ENCODE assay signal across 2 cellular contexts in genomic region chr5:96001262-96001661, GRCh38.
TF ChIP-seq lines count a peak whose summit lies in the region.

No MANE protein-coding gene starts in this region.

TF ChIP-seq in GM23338, 12 proteins besides CTCF, POLR2A, EP300 and RAD21:
- TF ChIP-seq, protein P1, sequence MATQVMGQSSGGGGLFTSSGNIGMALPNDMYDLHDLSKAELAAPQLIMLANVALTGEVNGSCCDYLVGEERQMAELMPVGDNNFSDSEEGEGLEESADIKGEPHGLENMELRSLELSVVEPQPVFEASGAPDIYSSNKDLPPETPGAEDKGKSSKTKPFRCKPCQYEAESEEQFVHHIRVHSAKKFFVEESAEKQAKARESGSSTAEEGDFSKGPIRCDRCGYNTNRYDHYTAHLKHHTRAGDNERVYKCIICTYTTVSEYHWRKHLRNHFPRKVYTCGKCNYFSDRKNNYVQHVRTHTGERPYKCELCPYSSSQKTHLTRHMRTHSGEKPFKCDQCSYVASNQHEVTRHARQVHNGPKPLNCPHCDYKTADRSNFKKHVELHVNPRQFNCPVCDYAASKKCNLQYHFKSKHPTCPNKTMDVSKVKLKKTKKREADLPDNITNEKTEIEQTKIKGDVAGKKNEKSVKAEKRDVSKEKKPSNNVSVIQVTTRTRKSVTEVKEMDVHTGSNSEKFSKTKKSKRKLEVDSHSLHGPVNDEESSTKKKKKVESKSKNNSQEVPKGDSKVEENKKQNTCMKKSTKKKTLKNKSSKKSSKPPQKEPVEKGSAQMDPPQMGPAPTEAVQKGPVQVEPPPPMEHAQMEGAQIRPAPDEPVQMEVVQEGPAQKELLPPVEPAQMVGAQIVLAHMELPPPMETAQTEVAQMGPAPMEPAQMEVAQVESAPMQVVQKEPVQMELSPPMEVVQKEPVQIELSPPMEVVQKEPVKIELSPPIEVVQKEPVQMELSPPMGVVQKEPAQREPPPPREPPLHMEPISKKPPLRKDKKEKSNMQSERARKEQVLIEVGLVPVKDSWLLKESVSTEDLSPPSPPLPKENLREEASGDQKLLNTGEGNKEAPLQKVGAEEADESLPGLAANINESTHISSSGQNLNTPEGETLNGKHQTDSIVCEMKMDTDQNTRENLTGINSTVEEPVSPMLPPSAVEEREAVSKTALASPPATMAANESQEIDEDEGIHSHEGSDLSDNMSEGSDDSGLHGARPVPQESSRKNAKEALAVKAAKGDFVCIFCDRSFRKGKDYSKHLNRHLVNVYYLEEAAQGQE (IDR thresholded peaks at IDR 0.05; ENCODE audit: unreplicated experiment) = no peak
- no peak for TF ChIP-seq EZH2phosphoT487 (IDR thresholded peaks at IDR 0.05; ENCODE audit: unreplicated experiment)
- no peak for TF ChIP-seq EZH2 (IDR thresholded peaks at IDR 0.05; ENCODE audit: low read depth, unreplicated experiment)
- no peak for TF ChIP-seq CREB1 (CRISPR knock-in tag; IDR thresholded peaks at IDR 0.05; ENCODE audit: low read depth)
- no peak for TF ChIP-seq ZNF114 (CRISPR knock-in tag; IDR thresholded peaks at IDR 0.05)
- no peak for TF ChIP-seq ZNF462 (CRISPR knock-in tag; IDR thresholded peaks at IDR 0.05)
- TF ChIP-seq, protein P2, sequence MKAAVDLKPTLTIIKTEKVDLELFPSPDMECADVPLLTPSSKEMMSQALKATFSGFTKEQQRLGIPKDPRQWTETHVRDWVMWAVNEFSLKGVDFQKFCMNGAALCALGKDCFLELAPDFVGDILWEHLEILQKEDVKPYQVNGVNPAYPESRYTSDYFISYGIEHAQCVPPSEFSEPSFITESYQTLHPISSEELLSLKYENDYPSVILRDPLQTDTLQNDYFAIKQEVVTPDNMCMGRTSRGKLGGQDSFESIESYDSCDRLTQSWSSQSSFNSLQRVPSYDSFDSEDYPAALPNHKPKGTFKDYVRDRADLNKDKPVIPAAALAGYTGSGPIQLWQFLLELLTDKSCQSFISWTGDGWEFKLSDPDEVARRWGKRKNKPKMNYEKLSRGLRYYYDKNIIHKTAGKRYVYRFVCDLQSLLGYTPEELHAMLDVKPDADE (IDR thresholded peaks at IDR 0.05) = no peak
- no peak for TF ChIP-seq NANOG (IDR thresholded peaks at IDR 0.05; ENCODE audit: borderline replicate concordance)
- no peak for TF ChIP-seq STAT1 (IDR thresholded peaks at IDR 0.05; ENCODE audit: unreplicated experiment)
- TF ChIP-seq ZNF331 (CRISPR knock-in tag; IDR thresholded peaks at IDR 0.05; ENCODE audit: low read depth) = no peak
- no peak for TF ChIP-seq JUNB (IDR thresholded peaks at IDR 0.05; ENCODE audit: unreplicated experiment)
- no peak for TF ChIP-seq POLR2AphosphoS5 (IDR thresholded peaks at IDR 0.05; ENCODE audit: low read depth)

TF ChIP-seq in HepG2, 621 proteins besides CTCF, POLR2A, EP300 and RAD21 (continued from another document and continues in another):
- TF ChIP-seq FIP1L1 (IDR thresholded peaks at IDR 0.05; ENCODE audit: borderline replicate concordance, insufficient read depth, low read depth, low read length) = no peak
- TF ChIP-seq ZNF598 (CRISPR knock-in tag; IDR thresholded peaks at IDR 0.05; ENCODE audit: borderline replicate concordance) = no peak
- TF ChIP-seq SMARCC2 (IDR thresholded peaks at IDR 0.05) = no peak
- no peak for TF ChIP-seq MNT (IDR thresholded peaks at IDR 0.05)
- no peak for TF ChIP-seq ERF (CRISPR knock-in tag; IDR thresholded peaks at IDR 0.05)
- no peak for TF ChIP-seq ZNF143 (CRISPR knock-in tag; IDR thresholded peaks at IDR 0.05)
- TF ChIP-seq, protein P3, sequence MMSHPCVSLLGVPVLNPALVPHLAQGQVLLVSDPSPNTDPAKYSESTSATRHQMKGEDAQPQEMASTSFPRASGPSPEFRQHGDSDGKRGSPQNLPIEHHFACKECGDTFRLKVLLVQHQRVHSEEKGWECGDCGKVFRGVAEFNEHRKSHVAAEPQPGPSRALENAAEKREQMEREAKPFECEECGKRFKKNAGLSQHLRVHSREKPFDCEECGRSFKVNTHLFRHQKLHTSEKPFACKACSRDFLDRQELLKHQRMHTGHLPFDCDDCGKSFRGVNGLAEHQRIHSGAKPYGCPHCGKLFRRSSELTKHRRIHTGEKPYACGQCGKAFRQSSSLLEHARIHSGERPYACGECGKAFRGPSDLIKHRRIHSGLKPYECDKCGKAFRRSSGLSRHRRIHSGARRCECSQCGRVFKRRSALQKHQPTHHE (CRISPR knock-in tag; IDR thresholded peaks at IDR 0.05; ENCODE audit: borderline replicate concordance) = no peak
- no peak; the same call in 1 of the 2 replicates for TF ChIP-seq NCOR1 (IDR thresholded peaks at IDR 0.05; ENCODE audit: borderline replicate concordance, low read length)
- no peak for TF ChIP-seq ZNF780A (CRISPR knock-in tag; IDR thresholded peaks at IDR 0.05)
- no peak for TF ChIP-seq ZNF383 (CRISPR knock-in tag; IDR thresholded peaks at IDR 0.05; ENCODE audit: borderline replicate concordance)
- no peak for TF ChIP-seq ZNF616 (CRISPR knock-in tag; IDR thresholded peaks at IDR 0.05; ENCODE audit: low read depth)
- no peak for TF ChIP-seq ZNF747 (CRISPR knock-in tag; IDR thresholded peaks at IDR 0.05; ENCODE audit: borderline replicate concordance)
- peak; percentile 80; the same call in 1 of the 2 replicates for TF ChIP-seq ZNF292 (CRISPR knock-in tag; IDR thresholded peaks at IDR 0.05; ENCODE audit: borderline replicate concordance, low read depth)
- TF ChIP-seq, protein P4, sequence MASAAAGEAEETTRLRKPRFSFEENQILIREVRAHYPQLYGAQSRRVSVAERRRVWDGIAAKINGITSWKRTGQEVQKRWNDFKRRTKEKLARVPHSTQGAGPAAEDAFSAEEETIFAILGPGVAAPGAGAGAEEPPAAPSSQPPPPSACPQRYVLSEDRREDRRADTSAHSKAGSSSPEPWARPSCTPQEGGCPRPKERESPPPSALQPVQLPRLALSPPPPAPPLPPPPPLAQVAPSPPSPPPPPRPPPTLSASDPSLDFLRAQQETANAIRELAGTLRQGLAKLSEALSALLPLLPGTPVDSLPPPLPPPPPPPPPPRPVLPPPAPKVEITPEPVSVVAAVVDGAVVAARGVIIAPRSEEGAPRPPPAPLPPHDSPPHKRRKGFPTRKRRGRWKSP (CRISPR knock-in tag; IDR thresholded peaks at IDR 0.05) = no peak
- TF ChIP-seq, protein P5, sequence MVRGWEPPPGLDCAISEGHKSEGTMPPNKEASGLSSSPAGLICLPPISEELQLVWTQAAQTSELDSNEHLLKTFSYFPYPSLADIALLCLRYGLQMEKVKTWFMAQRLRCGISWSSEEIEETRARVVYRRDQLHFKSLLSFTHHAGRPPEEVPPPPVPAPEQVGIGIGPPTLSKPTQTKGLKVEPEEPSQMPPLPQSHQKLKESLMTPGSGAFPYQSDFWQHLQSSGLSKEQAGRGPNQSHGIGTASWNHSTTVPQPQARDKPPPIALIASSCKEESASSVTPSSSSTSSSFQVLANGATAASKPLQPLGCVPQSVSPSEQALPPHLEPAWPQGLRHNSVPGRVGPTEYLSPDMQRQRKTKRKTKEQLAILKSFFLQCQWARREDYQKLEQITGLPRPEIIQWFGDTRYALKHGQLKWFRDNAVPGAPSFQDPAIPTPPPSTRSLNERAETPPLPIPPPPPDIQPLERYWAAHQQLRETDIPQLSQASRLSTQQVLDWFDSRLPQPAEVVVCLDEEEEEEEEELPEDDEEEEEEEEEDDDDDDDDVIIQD (CRISPR knock-in tag; IDR thresholded peaks at IDR 0.05; ENCODE audit: low read depth) = peak; percentile 54; the same call in 1 of the 2 replicates
- TF ChIP-seq, protein P6, sequence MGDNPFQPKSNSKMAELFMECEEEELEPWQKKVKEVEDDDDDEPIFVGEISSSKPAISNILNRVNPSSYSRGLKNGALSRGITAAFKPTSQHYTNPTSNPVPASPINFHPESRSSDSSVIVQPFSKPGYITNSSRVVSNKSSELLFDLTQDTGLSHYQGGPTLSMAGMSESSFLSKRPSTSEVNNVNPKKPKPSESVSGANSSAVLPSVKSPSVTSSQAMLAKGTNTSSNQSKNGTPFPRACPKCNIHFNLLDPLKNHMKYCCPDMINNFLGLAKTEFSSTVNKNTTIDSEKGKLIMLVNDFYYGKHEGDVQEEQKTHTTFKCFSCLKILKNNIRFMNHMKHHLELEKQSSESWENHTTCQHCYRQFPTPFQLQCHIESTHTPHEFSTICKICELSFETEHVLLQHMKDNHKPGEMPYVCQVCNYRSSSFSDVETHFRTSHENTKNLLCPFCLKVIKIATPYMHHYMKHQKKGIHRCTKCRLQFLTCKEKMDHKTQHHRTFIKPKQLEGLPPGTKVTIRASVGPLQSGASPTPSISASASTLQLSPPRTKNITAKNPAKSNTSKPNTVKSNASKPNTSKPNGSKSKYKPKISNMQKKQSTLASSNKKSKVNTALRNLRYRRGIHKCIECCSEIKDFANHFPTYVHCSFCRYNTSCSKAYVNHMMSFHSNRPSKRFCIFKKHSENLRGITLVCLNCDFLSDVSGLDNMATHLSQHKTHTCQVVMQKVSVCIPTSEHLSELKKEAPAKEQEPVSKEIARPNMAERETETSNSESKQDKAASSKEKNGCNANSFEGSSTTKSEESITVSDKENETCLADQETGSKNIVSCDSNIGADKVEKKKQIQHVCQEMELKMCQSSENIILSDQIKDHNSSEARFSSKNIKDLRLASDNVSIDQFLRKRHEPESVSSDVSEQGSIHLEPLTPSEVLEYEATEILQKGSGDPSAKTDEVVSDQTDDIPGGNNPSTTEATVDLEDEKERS (CRISPR knock-in tag; IDR thresholded peaks at IDR 0.05) = no peak
- TF ChIP-seq, protein P7, sequence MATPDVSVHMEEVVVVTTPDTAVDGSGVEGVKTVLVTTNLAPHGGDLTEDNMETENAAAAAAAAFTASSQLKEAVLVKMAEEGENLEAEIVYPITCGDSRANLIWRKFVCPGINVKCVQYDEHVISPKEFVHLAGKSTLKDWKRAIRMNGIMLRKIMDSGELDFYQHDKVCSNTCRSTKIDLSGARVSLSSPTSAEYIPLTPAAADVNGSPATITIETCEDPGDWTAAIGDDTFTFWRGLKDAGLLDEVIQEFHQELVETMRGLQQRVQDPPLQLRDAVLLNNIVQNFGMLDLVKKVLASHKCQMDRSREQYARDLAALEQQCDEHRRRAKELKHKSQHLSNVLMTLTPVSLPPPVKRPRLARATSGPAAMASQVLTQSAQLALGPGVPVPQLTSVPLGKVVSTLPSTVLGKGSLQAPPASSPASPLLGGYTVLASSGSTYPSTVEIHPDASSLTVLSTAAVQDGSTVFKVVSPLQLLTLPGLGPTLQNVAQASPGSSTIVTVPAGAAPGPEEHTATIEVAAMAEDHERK (CRISPR knock-in tag; IDR thresholded peaks at IDR 0.05; ENCODE audit: low read depth) = no peak
- no peak for TF ChIP-seq PTBP1 (IDR thresholded peaks at IDR 0.05; ENCODE audit: low read depth, low read length, poor library complexity, severe bottlenecking)
- peak; percentile 61; the same call in 1 of the 2 replicates for TF ChIP-seq CREM (IDR thresholded peaks at IDR 0.05)
- TF ChIP-seq CREM (CRISPR knock-in tag; IDR thresholded peaks at IDR 0.05) = no peak
- 0 out of 2 replicates have a peak, but pooled peaks have one; percentile 37 for TF ChIP-seq BCL6 (CRISPR knock-in tag; IDR thresholded peaks at IDR 0.05)
- TF ChIP-seq, protein P8, sequence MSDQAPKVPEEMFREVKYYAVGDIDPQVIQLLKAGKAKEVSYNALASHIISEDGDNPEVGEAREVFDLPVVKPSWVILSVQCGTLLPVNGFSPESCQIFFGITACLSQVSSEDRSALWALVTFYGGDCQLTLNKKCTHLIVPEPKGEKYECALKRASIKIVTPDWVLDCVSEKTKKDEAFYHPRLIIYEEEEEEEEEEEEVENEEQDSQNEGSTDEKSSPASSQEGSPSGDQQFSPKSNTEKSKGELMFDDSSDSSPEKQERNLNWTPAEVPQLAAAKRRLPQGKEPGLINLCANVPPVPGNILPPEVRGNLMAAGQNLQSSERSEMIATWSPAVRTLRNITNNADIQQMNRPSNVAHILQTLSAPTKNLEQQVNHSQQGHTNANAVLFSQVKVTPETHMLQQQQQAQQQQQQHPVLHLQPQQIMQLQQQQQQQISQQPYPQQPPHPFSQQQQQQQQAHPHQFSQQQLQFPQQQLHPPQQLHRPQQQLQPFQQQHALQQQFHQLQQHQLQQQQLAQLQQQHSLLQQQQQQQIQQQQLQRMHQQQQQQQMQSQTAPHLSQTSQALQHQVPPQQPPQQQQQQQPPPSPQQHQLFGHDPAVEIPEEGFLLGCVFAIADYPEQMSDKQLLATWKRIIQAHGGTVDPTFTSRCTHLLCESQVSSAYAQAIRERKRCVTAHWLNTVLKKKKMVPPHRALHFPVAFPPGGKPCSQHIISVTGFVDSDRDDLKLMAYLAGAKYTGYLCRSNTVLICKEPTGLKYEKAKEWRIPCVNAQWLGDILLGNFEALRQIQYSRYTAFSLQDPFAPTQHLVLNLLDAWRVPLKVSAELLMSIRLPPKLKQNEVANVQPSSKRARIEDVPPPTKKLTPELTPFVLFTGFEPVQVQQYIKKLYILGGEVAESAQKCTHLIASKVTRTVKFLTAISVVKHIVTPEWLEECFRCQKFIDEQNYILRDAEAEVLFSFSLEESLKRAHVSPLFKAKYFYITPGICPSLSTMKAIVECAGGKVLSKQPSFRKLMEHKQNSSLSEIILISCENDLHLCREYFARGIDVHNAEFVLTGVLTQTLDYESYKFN (CRISPR knock-in tag; conservative IDR thresholded peaks at IDR 0.05) = peak; percentile 71
- TF ChIP-seq SP1 (IDR thresholded peaks at IDR 0.05) = no peak
- TF ChIP-seq SP1 (CRISPR knock-in tag; IDR thresholded peaks at IDR 0.05) = no peak
- no peak for TF ChIP-seq ZNF484 (CRISPR knock-in tag; IDR thresholded peaks at IDR 0.05; ENCODE audit: borderline replicate concordance, low read depth)
- peak; percentile 81 for TF ChIP-seq TEAD3 (CRISPR knock-in tag; optimal IDR thresholded peaks at IDR 0.05; ENCODE audit: borderline replicate concordance)
- no peak for TF ChIP-seq SPEN (CRISPR knock-in tag; IDR thresholded peaks at IDR 0.05; ENCODE audit: low read depth)
- TF ChIP-seq, protein P9, sequence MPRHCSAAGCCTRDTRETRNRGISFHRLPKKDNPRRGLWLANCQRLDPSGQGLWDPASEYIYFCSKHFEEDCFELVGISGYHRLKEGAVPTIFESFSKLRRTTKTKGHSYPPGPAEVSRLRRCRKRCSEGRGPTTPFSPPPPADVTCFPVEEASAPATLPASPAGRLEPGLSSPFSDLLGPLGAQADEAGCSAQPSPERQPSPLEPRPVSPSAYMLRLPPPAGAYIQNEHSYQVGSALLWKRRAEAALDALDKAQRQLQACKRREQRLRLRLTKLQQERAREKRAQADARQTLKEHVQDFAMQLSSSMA (CRISPR knock-in tag; IDR thresholded peaks at IDR 0.05) = no peak
- TF ChIP-seq MYC (CRISPR knock-in tag; IDR thresholded peaks at IDR 0.05; ENCODE audit: borderline replicate concordance) = no peak
- no peak for TF ChIP-seq KLF6 (CRISPR knock-in tag; IDR thresholded peaks at IDR 0.05)
- TF ChIP-seq GFI1 (CRISPR knock-in tag; IDR thresholded peaks at IDR 0.05; ENCODE audit: borderline replicate concordance) = peak; percentile 35; the same call in 1 of the 2 replicates
- no peak for TF ChIP-seq RARA (CRISPR knock-in tag; IDR thresholded peaks at IDR 0.05)
- TF ChIP-seq SP2 (CRISPR knock-in tag; IDR thresholded peaks at IDR 0.05) = no peak
- TF ChIP-seq ZNF724P (CRISPR knock-in tag; IDR thresholded peaks at IDR 0.05; ENCODE audit: borderline replicate concordance) = no peak
- TF ChIP-seq ZNF775 (CRISPR knock-in tag; IDR thresholded peaks at IDR 0.05; ENCODE audit: borderline replicate concordance) = no peak
- TF ChIP-seq MAFG (CRISPR knock-in tag; IDR thresholded peaks at IDR 0.05) = no peak
- TF ChIP-seq STAT5B (CRISPR knock-in tag; IDR thresholded peaks at IDR 0.05) = no peak
